Comparison of ENCODE assay signal across 8 cellular contexts in genomic region chr3:32432711-32433530, GRCh38. TPM values are rescaled to one million over a fixed set of nuclear protein-coding genes. Genes with fewer than 3 reads are reported as not detected.
DNase-seq lines count a peak whose midpoint lies in the region; ATAC-seq and TF ChIP-seq lines count a peak whose summit lies in the region.

No MANE protein-coding gene starts in this region.

- H3K4me1 ChIP-seq in osteoblast (ENCODE audit: insufficient read depth, low read length), result peaks cover 9% of the 10 kb centered on the region

- no peaks in the 10 kb centered on the region for H3K27me3 ChIP-seq in osteoblast (ENCODE audit: insufficient read depth, low read length)

- peak overlapping the region; percentile 16 for H2AFZ ChIP-seq in osteoblast (ENCODE audit: low read length)

- TF ChIP-seq CTCF in activated B cell treated with CpG ODN at 0.5 μM for 24 hours (IDR thresholded peaks at IDR 0.05) (no peak), osteoblast (IDR thresholded peaks at IDR 0.05; ENCODE audit: extremely low read depth, low read depth, low read length) (no peak)

- intact Hi-C loops in activated B cell treated with CpG ODN at 0.5 μM for 24 hours (cut with micrococcal nuclease), result loop anchor here (1.0 to 10.0 kb wide), 3 partner anchors 13 to 1788 kb away; no protein-coding TSS in a partner anchor

- peak overlapping the region; percentile 71 for H3K4me3 Mint-ChIP-seq in activated B cell treated with CpG ODN at 0.5 μM for 24 hours

- no peak overlapping the region for H3K4me3 ChIP-seq in osteoblast (ENCODE audit: insufficient read depth, low read length)

- POLR2A ChIA-PET in activated B cell treated with CpG ODN at 0.5 μM for 24 hours (lab: Charles Lee), result interaction anchor here (0.7 to 3.8 kb wide), 7 partner anchors 11 to 42 kb away, joined by 3 to 46 read pairs (median 5); partner anchors contain the start of gene CMTM7

- H3K9me3 Mint-ChIP-seq in activated B cell treated with CpG ODN at 0.5 μM for 24 hours, result no peaks in the 10 kb centered on the region

- in situ Hi-C loops in ACHN (cut with HindIII; ENCODE audit: low pct_ligation_motif_present, low pct_unique_long_range_greater_than_20kb, low sequenced_read_pairs), result no loop called here

- H3K4me2 ChIP-seq in osteoblast (ENCODE audit: insufficient read depth, low read length), result no peak overlapping the region

- no peaks in the 10 kb centered on the region for H3K9me3 ChIP-seq in osteoblast (ENCODE audit: low read depth, low read length)

- no peak overlapping the region for H3K27ac ChIP-seq in osteoblast (ENCODE audit: low read depth, low read length)

- peaks cover 95% of the 10 kb centered on the region for H3K4me1 Mint-ChIP-seq in activated B cell treated with CpG ODN at 0.5 μM for 24 hours

- DNase-seq in activated B cell treated with CpG ODN at 0.5 μM for 24 hours, result no peak
- no peak for DNase-seq in osteoblast (ENCODE audit: insufficient read length, low spot score, missing footprints)
- no peak for DNase-seq in NCI-H2081 treated with DMSO at 0.1 percent for 48 hours (lab: John Stamatoyannopoulos, UW)
- DNase-seq in ACHN, result no peak
- DNase-seq in SHP77 treated with DMSO at 0.1 percent for 48 hours (lab: John Stamatoyannopoulos, UW), result no peak
- no peak for DNase-seq in NCI-H82 treated with DMSO at 0.1 percent for 48 hours (lab: John Stamatoyannopoulos, UW; ENCODE audit: unreplicated experiment)

- peak overlapping the region; percentile 93 for H3K27ac Mint-ChIP-seq in activated B cell treated with CpG ODN at 0.5 μM for 24 hours

- no peaks in the 10 kb centered on the region for H4K20me1 ChIP-seq in osteoblast (ENCODE audit: insufficient read depth, low read length)

- CTCF ChIA-PET in activated B cell treated with CpG ODN at 0.5 μM for 24 hours (lab: Charles Lee), result interaction anchor here (0.7 to 1.8 kb wide), 5 partner anchors 9 to 41 kb away, joined by 3 to 12 read pairs (median 3); partner anchors contain the start of gene CMTM7

- H3K36me3 Mint-ChIP-seq in activated B cell treated with CpG ODN at 0.5 μM for 24 hours (ENCODE audit: low read depth), result peaks cover 18% of the 10 kb centered on the region

- H3K27me3 Mint-ChIP-seq in activated B cell treated with CpG ODN at 0.5 μM for 24 hours, result no peaks in the 10 kb centered on the region

- no peaks in the 10 kb centered on the region for H3K36me3 ChIP-seq in osteoblast (ENCODE audit: insufficient read depth, low read length)

- ATAC-seq in GM18868 (IDR thresholded peaks at IDR 0.05; ENCODE audit: unreplicated experiment) (peak; percentile 23), HG02840 (IDR thresholded peaks at IDR 0.05; ENCODE audit: low FRiP score, unreplicated experiment) (peak; percentile 30), activated B cell treated with CpG ODN at 0.5 μM for 24 hours (ENCODE audit: low read depth) (peak; percentile 31)

- H3K79me2 ChIP-seq in osteoblast (ENCODE audit: insufficient read depth, low read length), result peaks cover 11% of the 10 kb centered on the region

RNA-seq across cellular contexts. Expression of gene CMTM7, which starts 41.3 kb away (rescaled TPM):
- 70.5 and 82.1 TPM in 2 replicates for total RNA-seq in activated B cell treated with CpG ODN at 0.5 μM for 24 hours
- total RNA-seq in osteoblast, result 7.2 and 10.0 TPM in 2 replicates
